1 cellular context compared by ENCODE assay signal in the genomic region with DNA sequence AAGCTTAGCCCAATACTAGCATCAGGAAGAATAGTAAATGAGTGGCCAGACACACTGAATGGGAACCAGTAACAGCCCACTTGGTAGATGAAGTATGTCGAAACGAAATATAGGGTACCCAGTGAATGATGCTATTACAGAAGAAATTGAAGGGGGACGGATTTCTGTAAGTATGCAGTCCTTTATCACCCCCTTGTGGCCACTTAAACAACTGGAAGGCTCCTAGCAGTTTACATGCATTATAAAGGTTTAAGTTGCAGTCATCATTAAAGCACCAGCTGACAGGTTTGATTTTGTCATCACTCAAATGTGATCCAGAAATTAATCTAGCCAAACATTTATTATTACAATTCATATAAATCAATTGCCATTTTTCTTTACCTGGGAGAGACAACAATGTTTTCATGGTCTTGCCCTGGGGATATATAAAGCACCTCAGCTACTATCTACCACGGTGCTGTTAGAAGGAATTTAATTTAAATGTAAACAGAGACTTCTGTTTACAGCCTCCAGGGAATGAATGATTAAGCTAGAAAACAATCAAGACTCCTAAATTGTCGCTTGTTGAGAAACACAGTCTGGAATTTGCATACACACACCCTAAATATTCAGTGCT.
TF ChIP-seq lines count a peak whose summit lies in the region.

No MANE protein-coding gene starts in this region.

TF ChIP-seq in GM23338, 12 proteins besides CTCF, POLR2A, EP300 and RAD21 (continued from another document):
- TF ChIP-seq, protein P1, sequence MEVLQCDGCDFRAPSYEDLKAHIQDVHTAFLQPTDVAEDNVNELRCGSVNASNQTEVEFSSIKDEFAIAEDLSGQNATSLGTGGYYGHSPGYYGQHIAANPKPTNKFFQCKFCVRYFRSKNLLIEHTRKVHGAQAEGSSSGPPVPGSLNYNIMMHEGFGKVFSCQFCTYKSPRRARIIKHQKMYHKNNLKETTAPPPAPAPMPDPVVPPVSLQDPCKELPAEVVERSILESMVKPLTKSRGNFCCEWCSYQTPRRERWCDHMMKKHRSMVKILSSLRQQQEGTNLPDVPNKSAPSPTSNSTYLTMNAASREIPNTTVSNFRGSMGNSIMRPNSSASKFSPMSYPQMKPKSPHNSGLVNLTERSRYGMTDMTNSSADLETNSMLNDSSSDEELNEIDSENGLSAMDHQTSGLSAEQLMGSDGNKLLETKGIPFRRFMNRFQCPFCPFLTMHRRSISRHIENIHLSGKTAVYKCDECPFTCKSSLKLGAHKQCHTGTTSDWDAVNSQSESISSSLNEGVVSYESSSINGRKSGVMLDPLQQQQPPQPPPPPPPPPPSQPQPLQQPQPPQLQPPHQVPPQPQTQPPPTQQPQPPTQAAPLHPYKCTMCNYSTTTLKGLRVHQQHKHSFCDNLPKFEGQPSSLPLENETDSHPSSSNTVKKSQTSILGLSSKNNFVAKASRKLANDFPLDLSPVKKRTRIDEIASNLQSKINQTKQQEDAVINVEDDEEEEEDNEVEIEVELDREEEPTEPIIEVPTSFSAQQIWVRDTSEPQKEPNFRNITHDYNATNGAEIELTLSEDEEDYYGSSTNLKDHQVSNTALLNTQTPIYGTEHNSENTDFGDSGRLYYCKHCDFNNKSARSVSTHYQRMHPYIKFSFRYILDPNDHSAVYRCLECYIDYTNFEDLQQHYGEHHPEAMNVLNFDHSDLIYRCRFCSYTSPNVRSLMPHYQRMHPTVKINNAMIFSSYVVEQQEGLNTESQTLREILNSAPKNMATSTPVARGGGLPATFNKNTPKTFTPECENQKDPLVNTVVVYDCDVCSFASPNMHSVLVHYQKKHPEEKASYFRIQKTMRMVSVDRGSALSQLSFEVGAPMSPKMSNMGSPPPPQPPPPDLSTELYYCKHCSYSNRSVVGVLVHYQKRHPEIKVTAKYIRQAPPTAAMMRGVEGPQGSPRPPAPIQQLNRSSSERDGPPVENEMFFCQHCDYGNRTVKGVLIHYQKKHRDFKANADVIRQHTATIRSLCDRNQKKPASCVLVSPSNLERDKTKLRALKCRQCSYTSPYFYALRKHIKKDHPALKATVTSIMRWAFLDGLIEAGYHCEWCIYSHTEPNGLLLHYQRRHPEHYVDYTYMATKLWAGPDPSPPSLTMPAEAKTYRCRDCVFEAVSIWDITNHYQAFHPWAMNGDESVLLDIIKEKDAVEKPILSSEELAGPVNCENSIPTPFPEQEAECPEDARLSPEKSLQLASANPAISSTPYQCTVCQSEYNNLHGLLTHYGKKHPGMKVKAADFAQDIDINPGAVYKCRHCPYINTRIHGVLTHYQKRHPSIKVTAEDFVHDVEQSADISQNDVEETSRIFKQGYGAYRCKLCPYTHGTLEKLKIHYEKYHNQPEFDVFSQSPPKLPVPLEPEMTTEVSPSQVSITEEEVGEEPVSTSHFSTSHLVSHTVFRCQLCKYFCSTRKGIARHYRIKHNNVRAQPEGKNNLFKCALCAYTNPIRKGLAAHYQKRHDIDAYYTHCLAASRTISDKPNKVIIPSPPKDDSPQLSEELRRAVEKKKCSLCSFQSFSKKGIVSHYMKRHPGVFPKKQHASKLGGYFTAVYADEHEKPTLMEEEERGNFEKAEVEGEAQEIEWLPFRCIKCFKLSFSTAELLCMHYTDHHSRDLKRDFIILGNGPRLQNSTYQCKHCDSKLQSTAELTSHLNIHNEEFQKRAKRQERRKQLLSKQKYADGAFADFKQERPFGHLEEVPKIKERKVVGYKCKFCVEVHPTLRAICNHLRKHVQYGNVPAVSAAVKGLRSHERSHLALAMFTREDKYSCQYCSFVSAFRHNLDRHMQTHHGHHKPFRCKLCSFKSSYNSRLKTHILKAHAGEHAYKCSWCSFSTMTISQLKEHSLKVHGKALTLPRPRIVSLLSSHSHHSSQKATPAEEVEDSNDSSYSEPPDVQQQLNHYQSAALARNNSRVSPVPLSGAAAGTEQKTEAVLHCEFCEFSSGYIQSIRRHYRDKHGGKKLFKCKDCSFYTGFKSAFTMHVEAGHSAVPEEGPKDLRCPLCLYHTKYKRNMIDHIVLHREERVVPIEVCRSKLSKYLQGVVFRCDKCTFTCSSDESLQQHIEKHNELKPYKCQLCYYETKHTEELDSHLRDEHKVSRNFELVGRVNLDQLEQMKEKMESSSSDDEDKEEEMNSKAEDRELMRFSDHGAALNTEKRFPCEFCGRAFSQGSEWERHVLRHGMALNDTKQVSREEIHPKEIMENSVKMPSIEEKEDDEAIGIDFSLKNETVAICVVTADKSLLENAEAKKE (CRISPR knock-in tag; IDR thresholded peaks at IDR 0.05) = no peak
